15 cellular contexts compared by ENCODE assay signal in the genomic region with DNA sequence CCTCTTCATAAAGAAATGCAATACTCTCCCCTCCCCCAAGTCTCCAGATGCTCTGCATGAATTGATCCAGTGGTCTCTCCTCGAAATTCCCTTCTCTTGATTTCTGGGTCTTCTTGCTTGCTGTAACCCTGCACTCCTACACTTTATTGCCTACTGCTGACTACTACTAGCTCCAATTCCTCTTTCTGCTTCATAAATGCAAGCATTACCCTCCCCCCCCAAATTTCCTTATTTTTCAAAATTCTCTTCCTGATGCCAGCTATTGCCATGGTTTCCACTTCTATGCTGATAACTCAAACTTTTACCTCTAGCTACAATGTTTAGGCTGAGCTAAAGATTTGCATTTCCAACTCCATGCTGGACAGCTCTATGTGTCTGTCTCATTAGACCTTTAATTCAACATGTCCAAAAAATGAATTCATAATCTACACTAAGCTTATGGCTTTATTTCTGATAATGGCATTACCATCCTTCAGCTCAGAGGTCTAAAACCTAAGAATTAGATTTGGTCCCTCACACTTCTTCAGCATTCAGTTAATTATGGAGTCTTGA. TPM values are rescaled to one million over a fixed set of nuclear protein-coding genes. Genes with fewer than 3 reads are reported as not detected.
DNase-seq lines count a peak whose midpoint lies in the region; ATAC-seq, FAIRE-seq and TF ChIP-seq lines count a peak whose summit lies in the region.
"Had no signal": no experiment of that assay in that cellular context is flagged by ENCODE, and none has a peak within 500 bp of the region (broad histone marks: within the 10 kb centered on the region; RNA-seq: fewer than 3 reads in every experiment).

No MANE protein-coding gene starts in this region.

- H4K20me1 ChIP-seq in K562 (replicated peaks; ENCODE audit: control insufficient read depth, insufficient read depth, low read length), result no peaks in the 10 kb centered on the region

- intact Hi-C loops in Caco-2 (cut with micrococcal nuclease; ENCODE audit: unreplicated experiment), result loop anchor here (2.0 kb wide), 1 partner anchor 25 kb away; a partner anchor contains a TSS
- intact Hi-C loops in K562 (cut with micrococcal nuclease), result no loop called here
- intact Hi-C loops in naive thymus-derived CD4-positive, alpha-beta T cell (cut with micrococcal nuclease), result no loop called here

- TF ChIP-seq EP300 in K562 (IDR thresholded peaks at IDR 0.05; ENCODE audit: low read length), result no peak

- TF ChIP-seq RAD21 in K562 (CRISPR knock-in tag; conservative IDR thresholded peaks at IDR 0.05 in 1 of 2, IDR thresholded peaks at IDR 0.05 in 1 of 2), result no peak

- H3K27ac ChIP-seq in K562 (ENCODE audit: extremely low read depth, low read depth, low read length), result no peak overlapping the region
- peak overlapping the region; percentile 19 for H3K27ac ChIP-seq in naive thymus-derived CD4-positive, alpha-beta T cell (ENCODE audit: low read depth, low read length)

- no peak for ATAC-seq in K562
- no peak for ATAC-seq in naive thymus-derived CD4-positive, alpha-beta T cell

- H3K27me3 Mint-ChIP-seq in Caco-2 (ENCODE audit: insufficient read depth, unreplicated experiment), result no peaks in the 10 kb centered on the region
- H3K27me3 Mint-ChIP-seq in naive thymus-derived CD4-positive, alpha-beta T cell, result no peaks in the 10 kb centered on the region
- H3K27me3 Mint-ChIP-seq: activated naive CD4-positive, alpha-beta T cell treated with anti-CD3 and anti-CD28 coated beads, Interleukin-2, amount 50 U/mL, for 24 hours had no signal

- no peaks in the 10 kb centered on the region for H3K36me3 Mint-ChIP-seq in Caco-2 (ENCODE audit: insufficient read depth, unreplicated experiment)
- peaks cover 0 to 6% (median 0%) of the 10 kb centered on the region in 5 donors for H3K36me3 Mint-ChIP-seq in naive thymus-derived CD4-positive, alpha-beta T cell
- H3K36me3 Mint-ChIP-seq: activated naive CD4-positive, alpha-beta T cell treated with anti-CD3 and anti-CD28 coated beads, Interleukin-2, amount 50 U/mL, for 24 hours had no signal

- 0 out of 2 replicates have a peak overlapping the region, but pooled peaks have one; percentile 1 for H3K4me3 ChIP-seq in Caco-2 (ENCODE audit: low read depth, low read length)
- no peak overlapping the region for H3K4me3 ChIP-seq in K562
- no peak overlapping the region for H3K4me3 ChIP-seq in naive thymus-derived CD4-positive, alpha-beta T cell (ENCODE audit: low read length)

- POLR2A ChIA-PET in Caco-2 (lab: Charles Lee), result no interaction called here
- POLR2A ChIA-PET in K562 (lab: Yijun Ruan, JAX), result interaction anchor here (0.9 to 1.6 kb wide), 7 partner anchors 9 to 52 kb away, joined by 3 to 11 read pairs (median 3); a partner anchor contains a TSS
- POLR2A ChIA-PET in naive thymus-derived CD4-positive, alpha-beta T cell (lab: Charles Lee), result interaction anchor here (0.5 to 2.0 kb wide), 5 partner anchors 11 to 317 kb away, joined by 3 to 13 read pairs (median 4); a partner anchor contains a TSS

- H3K9me3 ChIP-seq in Caco-2, result no peaks in the 10 kb centered on the region
- no peaks in the 10 kb centered on the region for H3K9me3 ChIP-seq in K562 (replicated peaks; ENCODE audit: control insufficient read depth, insufficient read depth, low read depth, low read length)
- no peaks in the 10 kb centered on the region for H3K9me3 ChIP-seq in naive thymus-derived CD4-positive, alpha-beta T cell (ENCODE audit: control insufficient read depth in 2 of 3, low read length in 3 of 3)

- no peaks in the 10 kb centered on the region; the same call in 1 of the 2 replicates for H3K4me1 ChIP-seq in Caco-2
- peaks cover 7 to 9% of the 10 kb centered on the region in 2 experiments; a peak in 3 of 5 replicates for H3K4me1 ChIP-seq in K562 (replicated peaks in 1 of 2; ENCODE audit: control insufficient read depth in 2 of 2, insufficient read depth in 2 of 2, low read length in 2 of 2)
- peaks cover 8 to 11% of the 10 kb centered on the region in 2 donors for H3K4me1 ChIP-seq in naive thymus-derived CD4-positive, alpha-beta T cell (ENCODE audit: control insufficient read depth in 2 of 2, insufficient read depth in 2 of 2, low read length in 2 of 2)

- DNase-seq in Caco-2 (no peak), KBM-7 (peak; percentile 27), K562 (ENCODE audit: extremely low read depth in 1 of 4, low spot score in 3 of 4) (no peak), EL (no peak), HUDEP-2 (lab: John Stamatoyannopoulos, UW; ENCODE audit: unreplicated experiment in 76 of 76) (no peak), anterior cingulate cortex (lab: John Stamatoyannopoulos, UW) (no peak)
- no peak for DNase-seq in naive thymus-derived CD4-positive, alpha-beta T cell
- DNase-seq in stimulated activated CD4-positive, alpha-beta T cell treated with anti-CD3 and anti-CD28 coated beads, Interleukin-4, amount 100 ng/mL, for 1 hour, result no peak
- DNase-seq: activated CD4-positive, alpha-beta T cell treated with anti-CD3 and anti-CD28 coated beads for 48 hours; activated T-cell treated with anti-CD3 and anti-CD28 coated beads for 4 hours; NCI-H2029; posterior cingulate gyrus had no signal

- H3K4me1 Mint-ChIP-seq in Caco-2 (ENCODE audit: low read depth, unreplicated experiment), result peaks cover 9% of the 10 kb centered on the region
- H3K4me1 Mint-ChIP-seq in naive thymus-derived CD4-positive, alpha-beta T cell, result peaks cover 16 to 28% (median 20%) of the 10 kb centered on the region in 7 donors

- no peak overlapping the region for H3K9ac ChIP-seq in K562 (ENCODE audit: insufficient read depth in 1 of 2, low read depth in 2 of 2, low read length in 2 of 2)

- in situ Hi-C loops in KBM-7 (cut with MboI; ENCODE audit: low pct_unique_long_range_greater_than_20kb, low sequenced_read_pairs) (no loop called here), K562 (cut with MboI) (no loop called here)

- TF ChIP-seq CTCF in Caco-2 (IDR thresholded peaks at IDR 0.05; ENCODE audit: insufficient read depth in 1 of 2, low read depth in 1 of 2, low read length in 1 of 2, severe bottlenecking in 1 of 2, unreplicated experiment in 1 of 2), result no peak
- TF ChIP-seq CTCF in K562 (IDR thresholded peaks at IDR 0.05 in 2 of 3, conservative IDR thresholded peaks at IDR 0.05 in 1 of 3; ENCODE audit: insufficient read depth in 2 of 3, low read depth in 1 of 3, low read length in 3 of 3), result no peak

- H2AFZ ChIP-seq in K562 (ENCODE audit: low read depth, low read length), result no peak overlapping the region

- H3K4me2 ChIP-seq in K562 (ENCODE audit: insufficient read depth, low read length), result peak overlapping the region; percentile 89

- no peak overlapping the region for H3K27ac Mint-ChIP-seq in Caco-2 (ENCODE audit: unreplicated experiment)
- H3K27ac Mint-ChIP-seq in naive thymus-derived CD4-positive, alpha-beta T cell, result no peak overlapping the region
- H3K27ac Mint-ChIP-seq: activated naive CD4-positive, alpha-beta T cell treated with anti-CD3 and anti-CD28 coated beads, Interleukin-2, amount 50 U/mL, for 24 hours; T-helper 2 cell treated with Interferon-gamma antibody and Interleukin-4, amounts not matched to agents 5 μg/mL and 100 μg/mL, for 36 hours had no signal

- H3K9me1 ChIP-seq in K562 (ENCODE audit: control insufficient read depth, insufficient read depth, low read length), result peaks cover 4% of the 10 kb centered on the region

- H3K4me3 Mint-ChIP-seq in Caco-2 (ENCODE audit: unreplicated experiment), result no peak overlapping the region
- H3K4me3 Mint-ChIP-seq in naive thymus-derived CD4-positive, alpha-beta T cell, result no peak overlapping the region
- H3K4me3 Mint-ChIP-seq: activated naive CD4-positive, alpha-beta T cell treated with anti-CD3 and anti-CD28 coated beads, Interleukin-2, amount 50 U/mL, for 24 hours; T-helper 2 cell treated with Interferon-gamma antibody and Interleukin-4, amounts not matched to agents 5 μg/mL and 100 μg/mL, for 36 hours had no signal

- CTCF ChIA-PET in Caco-2 (lab: Charles Lee), result no interaction called here
- CTCF ChIA-PET in K562 (lab: Yijun Ruan, JAX; ENCODE audit: low intra/inter-chr PET ratio), result no interaction called here
- CTCF ChIA-PET in naive thymus-derived CD4-positive, alpha-beta T cell (lab: Charles Lee), result interaction anchor here (1.2 kb wide), 1 partner anchor 17 kb away, joined by 5 read pairs; no protein-coding TSS in a partner anchor

- FAIRE-seq in K562 (lab: Jason Lieb, UNC), result no peak
- FAIRE-seq: endometrium had no signal

- H3K27me3 ChIP-seq in Caco-2 (replicated peaks; ENCODE audit: control insufficient read depth, insufficient read depth, low read length) (no peaks in the 10 kb centered on the region), K562 (ENCODE audit: control insufficient read depth in 2 of 2, insufficient read depth in 2 of 2, low read length in 2 of 2) (no peaks in the 10 kb centered on the region)
- H3K27me3 ChIP-seq in naive thymus-derived CD4-positive, alpha-beta T cell (ENCODE audit: control insufficient read depth in 2 of 2, insufficient read depth in 2 of 2, low read length in 2 of 2), result no peaks in the 10 kb centered on the region

- no peak for TF ChIP-seq POLR2A in K562 (conservative IDR thresholded peaks at IDR 0.05)

- 38% methylated on average over 1 of the region's 1 CpG for WGBS in K562 (ENCODE audit: insufficient coverage, low coverage, missing lambda C conversion rate)

- H3K9me3 Mint-ChIP-seq in Caco-2 (ENCODE audit: unreplicated experiment), result no peaks in the 10 kb centered on the region
- H3K9me3 Mint-ChIP-seq in naive thymus-derived CD4-positive, alpha-beta T cell, result peaks cover 0 to 1% (median 0%) of the 10 kb centered on the region in 11 donors
- H3K9me3 Mint-ChIP-seq: activated naive CD4-positive, alpha-beta T cell treated with anti-CD3 and anti-CD28 coated beads, Interleukin-2, amount 50 U/mL, for 24 hours; T-helper 2 cell treated with Interferon-gamma antibody and Interleukin-4, amounts not matched to agents 5 μg/mL and 100 μg/mL, for 36 hours had no signal

- BruUV-seq in Caco-2 (replicated peaks; lab: Mats Ljungman, UMichigan) (no TSS peak), K562 (replicated peaks; lab: Mats Ljungman, UMichigan) (no TSS peak)

- H3K79me2 ChIP-seq in K562 (ENCODE audit: control insufficient read depth, insufficient read depth, low read length), result peaks cover 62% of the 10 kb centered on the region

- H3K36me3 ChIP-seq in Caco-2 (ENCODE audit: control insufficient read depth, insufficient read depth, low read length), result no peaks in the 10 kb centered on the region
- H3K36me3 ChIP-seq in K562 (ENCODE audit: control insufficient read depth, insufficient read depth, low read length), result peaks cover 11% of the 10 kb centered on the region; the same call in 2 of the 3 replicates
- peaks cover 0 to 7% (median 0%) of the 10 kb centered on the region in 3 experiments for H3K36me3 ChIP-seq in naive thymus-derived CD4-positive, alpha-beta T cell (ENCODE audit: control insufficient read depth in 2 of 3, insufficient read depth in 3 of 3, low read length in 3 of 3)

RNA-seq across cellular contexts. Expression of a gene that starts 1.4 kb away (rescaled TPM):
- total RNA-seq in Caco-2 (2022) (8.7 and 10.3 TPM in 2 replicates), K562 (2014; rRNA removed) (3.4 and 4.3 TPM in 2 replicates), K562 (2014; rRNA removed; fragmentation: Illumina TruSeq; extraction: Trizol) (4.3 and 5.4 TPM in 2 replicates), K562 (2015; rRNA removed; fragmentation: Illumina TruSeq; extraction: Trizol) (3.5 and 3.9 TPM in 2 replicates), K562 (2021) (7.4 and 9.1 TPM in 2 replicates)
- total RNA-seq in K562 (2011; cell fraction: chromatin; rRNA removed; ENCODE audit: low replicate concordance), result 9.0 and 26.0 TPM in 2 replicates
- total RNA-seq in K562 (2011; cell fraction: nucleolus; rRNA removed), result 4.8 and 7.8 TPM in 2 replicates
- total RNA-seq in K562 (2011; cell fraction: nucleoplasm; rRNA removed), result 14.2 and 26.4 TPM in 2 replicates
- polyA plus RNA-seq in K562 (2011; rRNA removed) (20.7 and 21.4 TPM in 2 replicates), K562 (2014; fragmentation: Illumina TruSeq; extraction: Trizol) (10.0 and 11.4 TPM in 2 replicates), K562 (2014; fragmentation: Nextera tagmentation; extraction: Ambion mirVana) (1 to 10 TPM; 2.4 to 5.0 TPM), K562 (2014; rRNA removed) (9.4 and 10.3 TPM in 2 replicates)
- polyA plus RNA-seq in K562 (2011; cell fraction: cytosol; rRNA removed), result 5.5 and 9.9 TPM in 2 replicates
- polyA plus RNA-seq in K562 (2011; cell fraction: nucleus; rRNA removed), result 21.9 and 38.1 TPM in 2 replicates
- polyA plus RNA-seq in K562 (2012), result 5.8 and 9.5 TPM in 2 replicates
- polyA minus RNA-seq in K562 (2011; rRNA and poly(A)+ RNA removed), result 12.0 and 12.8 TPM in 2 replicates
- 5.7 and 6.9 TPM in 2 replicates for polyA minus RNA-seq in K562 (2011; cell fraction: cytosol; rRNA and poly(A)+ RNA removed)
- polyA minus RNA-seq in K562 (2011; cell fraction: nucleus; rRNA and poly(A)+ RNA removed), result 4.0 and 9.6 TPM in 2 replicates
- total RNA-seq in naive thymus-derived CD4-positive, alpha-beta T cell, result 10 to 100 TPM in 2 of 5 experiments, 1 to 10 TPM in 3; 4.6 to 11.0 (median 8.6) TPM
- 1 to 10 TPM; 1.1 to 1.2 TPM for polyA plus RNA-seq in naive thymus-derived CD4-positive, alpha-beta T cell

RNA-seq across cellular contexts. Expression of a gene that starts 10.9 kb away (rescaled TPM):
- total RNA-seq in Caco-2 (2022) (52.1 and 55.4 TPM in 2 replicates), K562 (2014; rRNA removed) (5.1 and 6.8 TPM in 2 replicates), K562 (2014; rRNA removed; fragmentation: Illumina TruSeq; extraction: Trizol) (15.7 and 16.3 TPM in 2 replicates), K562 (2015; rRNA removed; fragmentation: Illumina TruSeq; extraction: Trizol) (14.1 and 16.5 TPM in 2 replicates), K562 (2021) (12.6 and 15.3 TPM in 2 replicates)
- total RNA-seq in K562 (2011; cell fraction: chromatin; rRNA removed; ENCODE audit: low replicate concordance), result 103 and 147 TPM in 2 replicates
- 25.3 and 30.7 TPM in 2 replicates for total RNA-seq in K562 (2011; cell fraction: nucleolus; rRNA removed)
- 45.7 and 53.1 TPM in 2 replicates for total RNA-seq in K562 (2011; cell fraction: nucleoplasm; rRNA removed)
- polyA plus RNA-seq in K562 (2011; rRNA removed) (21.0 and 22.7 TPM in 2 replicates), K562 (2014; fragmentation: Illumina TruSeq; extraction: Trizol) (9.6 and 13.1 TPM in 2 replicates), K562 (2014; fragmentation: Nextera tagmentation; extraction: Ambion mirVana) (1 to 10 TPM; 1.5 to 2.2 TPM), K562 (2014; rRNA removed) (7.7 and 9.8 TPM in 2 replicates)
- polyA plus RNA-seq in K562 (2011; cell fraction: cytosol; rRNA removed), result 4.0 and 8.5 TPM in 2 replicates
- polyA plus RNA-seq in K562 (2011; cell fraction: nucleus; rRNA removed), result 19.9 and 21.0 TPM in 2 replicates
- polyA plus RNA-seq in K562 (2012), result 7.6 and 8.2 TPM in 2 replicates
- polyA minus RNA-seq in K562 (2011; rRNA and poly(A)+ RNA removed), result 30.5 and 41.7 TPM in 2 replicates
- 6.6 and 11.8 TPM in 2 replicates for polyA minus RNA-seq in K562 (2011; cell fraction: cytosol; rRNA and poly(A)+ RNA removed)
- polyA minus RNA-seq in K562 (2011; cell fraction: nucleus; rRNA and poly(A)+ RNA removed), result 24.9 and 52.1 TPM in 2 replicates
- total RNA-seq in naive thymus-derived CD4-positive, alpha-beta T cell, result 10 to 100 TPM; 33.8 to 45.7 (median 45.0) TPM
- polyA plus RNA-seq in naive thymus-derived CD4-positive, alpha-beta T cell, result 10 to 100 TPM; 25.5 to 28.5 TPM

RNA-seq across cellular contexts. Expression of a gene that starts 16.8 kb away (rescaled TPM):
- 6.8 and 7.2 TPM in 2 replicates for total RNA-seq in Caco-2 (2022)
- 3.2 and 10.1 TPM in 2 replicates for total RNA-seq in K562 (2011; cell fraction: chromatin; rRNA removed; ENCODE audit: low replicate concordance)
- total RNA-seq in K562 (2011; cell fraction: nucleolus; rRNA removed), result 2.7 and 3.4 TPM in 2 replicates
- 5.5 and 6.9 TPM in 2 replicates for total RNA-seq in K562 (2011; cell fraction: nucleoplasm; rRNA removed)
- total RNA-seq in K562 (2014; rRNA removed), result 3.1 and 3.7 TPM in 2 replicates
- total RNA-seq in K562 (2014; rRNA removed; fragmentation: Illumina TruSeq; extraction: Trizol), result 6.7 and 8.0 TPM in 2 replicates
- 6.1 and 7.2 TPM in 2 replicates for total RNA-seq in K562 (2015; rRNA removed; fragmentation: Illumina TruSeq; extraction: Trizol)
- 5.0 and 5.3 TPM in 2 replicates for total RNA-seq in K562 (2021)
- 6.4 and 6.9 TPM in 2 replicates for polyA plus RNA-seq in K562 (2011; rRNA removed)
- 1.2 and 3.0 TPM in 2 replicates for polyA plus RNA-seq in K562 (2011; cell fraction: cytosol; rRNA removed)
- 1.8 and 3.2 TPM in 2 replicates for polyA plus RNA-seq in K562 (2011; cell fraction: nucleus; rRNA removed)
- polyA plus RNA-seq in K562 (2012), result 3.8 and 4.5 TPM in 2 replicates
- 4.9 and 6.3 TPM in 2 replicates for polyA plus RNA-seq in K562 (2014; fragmentation: Illumina TruSeq; extraction: Trizol)
- 1 to 10 TPM; 1.4 to 4.8 TPM for polyA plus RNA-seq in K562 (2014; fragmentation: Nextera tagmentation; extraction: Ambion mirVana)
- 3.9 and 4.5 TPM in 2 replicates for polyA plus RNA-seq in K562 (2014; rRNA removed)
- polyA minus RNA-seq in K562 (2011; rRNA and poly(A)+ RNA removed), result 9.6 and 11.8 TPM in 2 replicates
- polyA minus RNA-seq in K562 (2011; cell fraction: cytosol; rRNA and poly(A)+ RNA removed), result 2.6 and 2.7 TPM in 2 replicates
- 6.3 and 12.1 TPM in 2 replicates for polyA minus RNA-seq in K562 (2011; cell fraction: nucleus; rRNA and poly(A)+ RNA removed)
- total RNA-seq in naive thymus-derived CD4-positive, alpha-beta T cell, result 10 to 100 TPM in 3 of 5 experiments, 1 to 10 TPM in 2; 3.7 to 17.8 (median 14.4) TPM
- polyA plus RNA-seq in naive thymus-derived CD4-positive, alpha-beta T cell, result 1 to 10 TPM; 2.0 to 2.8 TPM

RNA-seq across cellular contexts. Expression of a gene that starts 24.7 kb away (rescaled TPM):
- total RNA-seq in Caco-2 (2022) (53.8 and 55.5 TPM in 2 replicates), K562 (2014; rRNA removed) (18.6 and 18.7 TPM in 2 replicates), K562 (2014; rRNA removed; fragmentation: Illumina TruSeq; extraction: Trizol) (23.2 and 28.1 TPM in 2 replicates), K562 (2015; rRNA removed; fragmentation: Illumina TruSeq; extraction: Trizol) (25.8 and 28.1 TPM in 2 replicates), K562 (2021) (25.0 and 26.6 TPM in 2 replicates)
- total RNA-seq in K562 (2011; cell fraction: chromatin; rRNA removed; ENCODE audit: low replicate concordance), result 62.5 and 108 TPM in 2 replicates
- 25.3 and 30.5 TPM in 2 replicates for total RNA-seq in K562 (2011; cell fraction: nucleolus; rRNA removed)
- total RNA-seq in K562 (2011; cell fraction: nucleoplasm; rRNA removed), result 43.0 and 50.8 TPM in 2 replicates
- polyA plus RNA-seq in K562 (2011; rRNA removed) (29.5 and 35.4 TPM in 2 replicates), K562 (2014; fragmentation: Illumina TruSeq; extraction: Trizol) (15.4 and 15.7 TPM in 2 replicates), K562 (2014; fragmentation: Nextera tagmentation; extraction: Ambion mirVana) (1 to 10 TPM; 5.6 to 8.6 TPM), K562 (2014; rRNA removed) (12.8 and 13.9 TPM in 2 replicates)
- 12.1 and 18.0 TPM in 2 replicates for polyA plus RNA-seq in K562 (2011; cell fraction: cytosol; rRNA removed)
- polyA plus RNA-seq in K562 (2011; cell fraction: nucleus; rRNA removed), result 26.4 and 27.3 TPM in 2 replicates
- 9.3 and 10.8 TPM in 2 replicates for polyA plus RNA-seq in K562 (2012)
- 119 and 133 TPM in 2 replicates for polyA minus RNA-seq in K562 (2011; rRNA and poly(A)+ RNA removed)
- polyA minus RNA-seq in K562 (2011; cell fraction: cytosol; rRNA and poly(A)+ RNA removed), result 29.8 and 40.5 TPM in 2 replicates
- 24.6 and 46.4 TPM in 2 replicates for polyA minus RNA-seq in K562 (2011; cell fraction: nucleus; rRNA and poly(A)+ RNA removed)
- 10 to 100 TPM; 52.3 to 66.4 (median 57.0) TPM for total RNA-seq in naive thymus-derived CD4-positive, alpha-beta T cell
- polyA plus RNA-seq in naive thymus-derived CD4-positive, alpha-beta T cell, result 10 to 100 TPM; 18.7 to 25.3 TPM
